In genomic region chr2:96175951-96176350, GRCh38 we compare ENCODE assay signal across 16 cellular contexts. TPM values are rescaled to one million over a fixed set of nuclear protein-coding genes. Genes with fewer than 3 reads are reported as not detected.
DNase-seq lines count a peak whose midpoint lies in the region; ATAC-seq and TF ChIP-seq lines count a peak whose summit lies in the region.
"Had no signal": no experiment of that assay in that cellular context is flagged by ENCODE, and none has a peak within 500 bp of the region (broad histone marks: within the 10 kb centered on the region; RNA-seq: fewer than 3 reads in every experiment).

No MANE protein-coding gene starts in this region.

- dilution Hi-C loops in mammary epithelial cell (cut with HindIII; ENCODE audit: low sequenced_read_pairs) = no loop called here

- no peak overlapping the region for H3K9ac ChIP-seq in mammary epithelial cell (ENCODE audit: insufficient read depth, low read length)

- H3K79me2 ChIP-seq in mammary epithelial cell (ENCODE audit: insufficient read depth, low read length) = no peaks in the 10 kb centered on the region

- no peak overlapping the region for H2AFZ ChIP-seq in mammary epithelial cell (ENCODE audit: low read depth, low read length)

- CTCF ChIA-PET in mammary epithelial cell (lab: Charles Lee; ENCODE audit: low non-redundant PET) = interaction anchor here (0.6 kb wide), 1 partner anchor 37 kb away, joined by 9 read pairs; no protein-coding TSS in a partner anchor

- in situ Hi-C loops in mammary epithelial cell (cut with MboI; ENCODE audit: low sequenced_read_pairs in 2 of 2) = loop anchor here in 1 of 2 donors (25.0 kb wide), 1 partner anchor 164 kb away; no protein-coding TSS in a partner anchor

- no peaks in the 10 kb centered on the region for H3K4me1 ChIP-seq in mammary epithelial cell (ENCODE audit: insufficient read depth, low read length)

- no peaks in the 10 kb centered on the region for H3K27me3 ChIP-seq in mammary epithelial cell (ENCODE audit: insufficient read depth, low read length)

- no peak overlapping the region for H3K27ac ChIP-seq in mammary epithelial cell (ENCODE audit: insufficient read depth, low read depth, low read length)

- ATAC-seq in GM18909 (IDR thresholded peaks at IDR 0.05; ENCODE audit: poor library complexity, unreplicated experiment) (no peak), HG02763 (IDR thresholded peaks at IDR 0.05; ENCODE audit: unreplicated experiment) (no peak)
- ATAC-seq: left colon, T-helper 17 cell had no signal

- BruUV-seq in mammary epithelial cell (replicated peaks; lab: Mats Ljungman, UMichigan) = no TSS peak

- H3K9me3 ChIP-seq in mammary epithelial cell (replicated peaks; ENCODE audit: insufficient read depth, low read length) = no peaks in the 10 kb centered on the region

- H3K4me3 ChIP-seq in AG09309 (ENCODE audit: control insufficient read depth, low read depth, low read length) (no peak overlapping the region), mammary epithelial cell (replicated peaks in 1 of 3; ENCODE audit: insufficient read depth in 1 of 3, low read depth in 2 of 3, low read length in 3 of 3) (no peak overlapping the region)

- H3K4me2 ChIP-seq in mammary epithelial cell (ENCODE audit: insufficient read depth, low read depth, low read length) = no peak overlapping the region

- TF ChIP-seq CTCF in AG09309 (IDR thresholded peaks at IDR 0.05; ENCODE audit: control insufficient read depth, insufficient read depth, low read depth, low read length, missing control alignments) (no peak), mammary epithelial cell (conservative IDR thresholded peaks at IDR 0.05 in 1 of 2, IDR thresholded peaks at IDR 0.05 in 1 of 2; ENCODE audit: extremely low read depth in 1 of 2, insufficient read depth in 1 of 2, low read depth in 1 of 2, low read length in 2 of 2) (no peak)

- WGBS in mammary epithelial cell (ENCODE audit: low coverage, missing lambda C conversion rate) = 74% methylated on average over 4 of the region's 6 CpGs

- H4K20me1 ChIP-seq in mammary epithelial cell (ENCODE audit: insufficient read depth, low read length) = no peaks in the 10 kb centered on the region

- DNase-seq in AG09309 (ENCODE audit: low read depth) = peak; percentile 7
- peak; percentile 15 for DNase-seq in HT1080 (ENCODE audit: low read depth)
- DNase-seq in mammary epithelial cell = peak; percentile 30
- peak; percentile 81 for DNase-seq in myocyte (ENCODE audit: low read depth)
- no peak for DNase-seq in hippocampal formation (lab: John Stamatoyannopoulos, UW)
- DNase-seq in stimulated activated CD4-positive, alpha-beta T cell treated with anti-CD3 and anti-CD28 coated beads, Interleukin-4, amount 100 ng/mL, for 24 hours = no peak
- DNase-seq: GOT3, left colon, MV-4-11, NCI-H2107, NCI-H748 treated with DMSO at 0.1 percent for 48 hours, T-helper 17 cell had no signal

- no peaks in the 10 kb centered on the region for H3K36me3 ChIP-seq in mammary epithelial cell (ENCODE audit: insufficient read depth, low read length)

- intact Hi-C loops in mammary epithelial cell (cut with micrococcal nuclease) = loop anchor here (10.0 kb wide), 1 partner anchor 151 kb away; no protein-coding TSS in a partner anchor

RNA-seq across cellular contexts. Expression of gene DUSP2, which starts 30.7 kb away (rescaled TPM):
- 1.0 and 2.8 TPM in 2 replicates for total RNA-seq in HT1080 (2014; rRNA removed; shearing (Covaris generic))
- polyA plus RNA-seq in HT1080 (2015; cell fraction: cytosol; rRNA removed) = 0.99 and 2.1 TPM in 2 replicates
- polyA plus RNA-seq in HT1080 (2015; cell fraction: nucleus; rRNA removed) = 0.91 and 1.4 TPM in 2 replicates
- 10 to 100 TPM in 1 of 2 donors, 1 to 10 TPM in 1; 2.0 to 22.0 TPM for total RNA-seq in mammary epithelial cell
- polyA plus RNA-seq in mammary epithelial cell = 3.1 TPM
- polyA minus RNA-seq in mammary epithelial cell = 11.6 TPM
- 1.6 and 1.9 TPM in 2 replicates for total RNA-seq in myocyte
- 0.38 TPM for polyA plus RNA-seq in myocyte (2012)

RNA-seq across cellular contexts. Expression of gene STARD7, which starts 32.7 kb away (rescaled TPM):
- total RNA-seq in HT1080 (2014; rRNA removed; shearing (Covaris generic)) = 131 and 153 TPM in 2 replicates
- polyA plus RNA-seq in HT1080 (2015; cell fraction: cytosol; rRNA removed) = 58.1 and 63.3 TPM in 2 replicates
- polyA plus RNA-seq in HT1080 (2015; cell fraction: nucleus; rRNA removed) = 33.7 and 37.0 TPM in 2 replicates
- 100 to 1,000 TPM in 1 of 2 donors, 10 to 100 TPM in 1; 96.7 to 241 TPM for total RNA-seq in mammary epithelial cell
- polyA plus RNA-seq in mammary epithelial cell = 65.8 TPM
- 90.8 TPM for polyA minus RNA-seq in mammary epithelial cell
- total RNA-seq in myocyte = 178 and 248 TPM in 2 replicates
- 73.1 TPM for polyA plus RNA-seq in myocyte (2012)

RNA-seq across cellular contexts. Expression of gene ASTL, which starts 37.6 kb away (rescaled TPM):
- total RNA-seq in HT1080 (2014; rRNA removed; shearing (Covaris generic)) = not detected in 2 replicates
- not detected in 2 replicates for polyA plus RNA-seq in HT1080 (2015; cell fraction: cytosol; rRNA removed)
- polyA plus RNA-seq in HT1080 (2015; cell fraction: nucleus; rRNA removed) = not detected in 2 replicates
- total RNA-seq in mammary epithelial cell = under 1 TPM in 1 of 2 donors, not detected in 1; 0.33 TPM
- not detected for polyA plus RNA-seq in mammary epithelial cell
- polyA minus RNA-seq in mammary epithelial cell = not detected
- total RNA-seq in myocyte = not detected in 2 replicates
- not detected for polyA plus RNA-seq in myocyte (2012)
- total RNA-seq: endothelial cell of umbilical vein, temporal lobe had no signal
- polyA plus RNA-seq: endothelial cell of umbilical vein had no signal

RNA-seq across cellular contexts. Expression of gene ADRA2B, which starts 59.6 kb away (rescaled TPM):
- not detected in 2 replicates for total RNA-seq in HT1080 (2014; rRNA removed; shearing (Covaris generic))
- polyA plus RNA-seq in HT1080 (2015; cell fraction: cytosol; rRNA removed) = not detected in 2 replicates
- not detected in 2 replicates for polyA plus RNA-seq in HT1080 (2015; cell fraction: nucleus; rRNA removed)
- under 1 TPM; under 0.01 to 0.09 TPM for total RNA-seq in mammary epithelial cell
- polyA plus RNA-seq in mammary epithelial cell = 0.05 TPM
- polyA minus RNA-seq in mammary epithelial cell = not detected
- total RNA-seq in myocyte = not detected in 2 replicates
- not detected for polyA plus RNA-seq in myocyte (2012)
- total RNA-seq: endothelial cell of umbilical vein, temporal lobe had no signal
- polyA plus RNA-seq: endothelial cell of umbilical vein had no signal

Comparison
In these comparisons a context has a peak if more than half of its experiments do, and no peak if none do; other contexts are left out.
1. DNase-seq: peak in AG09309 (single experiment), HT1080 (single experiment), mammary epithelial cell (single experiment) and myocyte (single experiment); none in hippocampal formation (0 of 2) and stimulated activated CD4-positive, alpha-beta T cell treated with anti-CD3 and anti-CD28 coated beads, Interleukin-4, amount 100 ng/mL, for 24 hours (single experiment).